In the genomic region with DNA sequence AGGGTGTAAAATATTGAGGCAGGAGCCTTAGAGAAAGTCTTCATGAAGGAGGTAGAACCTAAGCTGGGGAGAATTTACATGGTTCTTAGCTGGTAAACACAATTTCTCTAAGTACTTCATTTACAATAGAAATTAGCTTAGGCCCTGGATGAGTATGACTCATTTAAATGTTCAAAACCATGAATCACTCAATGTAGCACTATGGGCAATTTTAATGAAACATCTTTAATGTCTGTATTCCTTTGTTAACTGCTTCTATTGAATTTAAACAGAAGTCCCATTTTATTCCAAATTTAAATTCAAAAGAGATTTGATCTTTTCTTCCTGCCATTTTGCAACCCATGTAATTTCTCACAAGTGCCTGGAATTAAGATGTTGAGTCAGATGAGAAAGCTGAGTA, we compare ENCODE assay signal across 25 cellular contexts.
DNase-seq lines count a peak whose midpoint lies in the region; ATAC-seq, FAIRE-seq and TF ChIP-seq lines count a peak whose summit lies in the region.
"Had no signal": no experiment of that assay in that cellular context is flagged by ENCODE, and none has a peak within 500 bp of the region (broad histone marks: within the 10 kb centered on the region; RNA-seq: fewer than 3 reads in every experiment).

No MANE protein-coding gene starts in this region.

- H3K4me1 ChIP-seq in PC-3 (ENCODE audit: insufficient read depth, low read length): peaks cover 23% of the 10 kb centered on the region
- H3K4me1 ChIP-seq: thyroid gland had no signal

- H3K27ac ChIP-seq in PC-3 (ENCODE audit: low read length): no peak overlapping the region
- H3K27ac ChIP-seq: neutrophil, thyroid gland, VCaP had no signal

- no peaks in the 10 kb centered on the region for H3F3A ChIP-seq in PC-3 (ENCODE audit: low read length, unreplicated experiment)

- no peaks in the 10 kb centered on the region for H3K27me3 ChIP-seq in PC-3 (ENCODE audit: low read length)
- H3K27me3 ChIP-seq: neutrophil, thyroid gland had no signal

- ATAC-seq in PC-3: peak; percentile 82
- ATAC-seq: left cardiac atrium had no signal

- no peak overlapping the region for H3K9ac ChIP-seq in PC-3 (ENCODE audit: low read length)

- no peaks in the 10 kb centered on the region for H3K79me2 ChIP-seq in PC-3 (ENCODE audit: low read length)

- no peak for FAIRE-seq in D721Med (lab: Jason Lieb, UNC)
- FAIRE-seq: HTR-8/SVneo had no signal

- H3K4me2 ChIP-seq in PC-3 (ENCODE audit: low read length): no peak overlapping the region

- H4K20me1 ChIP-seq in PC-3 (ENCODE audit: low read length): no peaks in the 10 kb centered on the region

- BruUV-seq in PC-3 (replicated peaks; lab: Mats Ljungman, UMichigan): no TSS peak

- no peak overlapping the region for H3K4me3 ChIP-seq in PC-3 (ENCODE audit: low read length)
- no peak overlapping the region for H3K4me3 ChIP-seq in choroid plexus epithelial cell (ENCODE audit: low read depth, low read length)
- H3K4me3 ChIP-seq: thyroid gland had no signal

- H3K9me3 ChIP-seq in PC-3 (ENCODE audit: low read length): 0 out of 2 replicates have a peak, but pooled peaks cover 6% of the 10 kb centered on the region
- H3K9me3 ChIP-seq: neutrophil, thyroid gland had no signal

- no peaks in the 10 kb centered on the region for H3K36me3 ChIP-seq in PC-3 (ENCODE audit: low read depth, low read length)
- H3K36me3 ChIP-seq: neutrophil, thyroid gland had no signal

- POLR2A ChIA-PET in PC-3 (lab: Charles Lee; ENCODE audit: unreplicated experiment): no interaction called here

- DNase-seq in EL: peak; percentile 38
- DNase-seq in PC-3: peak; percentile 47
- DNase-seq in choroid plexus epithelial cell (ENCODE audit: low read depth): peak; percentile 33
- peak; percentile 81 for DNase-seq in foreskin melanocyte
- no peak for DNase-seq in effector CD8-positive, alpha-beta T cell (lab: John Stamatoyannopoulos, UW)
- DNase-seq in NCI-H146 treated with DMSO at 0.1 percent for 48 hours (lab: John Stamatoyannopoulos, UW; ENCODE audit: unreplicated experiment): no peak
- no peak for DNase-seq in D721Med (ENCODE audit: insufficient read length, low spot score)
- DNase-seq in SIG-M5 (lab: John Stamatoyannopoulos, UW): no peak
- DNase-seq: activated CD4-positive, alpha-beta T cell treated with anti-CD3 and anti-CD28 coated beads, Interleukin-2, amount 10 ng/mL, durations not matched to agents 7 days and 5 days; DMS 273 treated with DMSO at 0.1 percent for 48 hours; HCEC 1CT; Karpas-422; left cardiac atrium; mesenchymal stem cell; NCI-H1048; NCI-H2029 treated with DMSO at 0.1 percent for 48 hours; NCI-H446; OCI-M1; stimulated activated CD4-positive, alpha-beta T cell treated with anti-CD3 and anti-CD28 coated beads, Interleukin-4, amount 100 ng/mL, for 24 hours; stimulated activated naive CD4-positive, alpha-beta T cell treated with Interleukin-2 at 50 U/mL for 16 hours; T-helper 2 cell; thyroid gland had no signal

- H3K9me2 ChIP-seq in PC-3 (replicated peaks; ENCODE audit: low read length): no peaks in the 10 kb centered on the region

- TF ChIP-seq CTCF in PC-3 (conservative IDR thresholded peaks at IDR 0.05; ENCODE audit: low read depth, low read length) (no peak), choroid plexus epithelial cell (conservative IDR thresholded peaks at IDR 0.05; ENCODE audit: low read depth, low read length) (no peak), D721Med (IDR thresholded peaks at IDR 0.05; ENCODE audit: insufficient read depth, missing control alignments) (no peak)

- intact Hi-C loops in PC-3 (cut with micrococcal nuclease): no loop called here

- CTCF ChIA-PET in PC-3 (lab: Charles Lee): no interaction called here

- no peak overlapping the region for H2AFZ ChIP-seq in PC-3 (ENCODE audit: low read length)

Comparison
In these comparisons a context has a peak if more than half of its experiments do, and no peak if none do; other contexts are left out.
1. DNase-seq: peak in EL (single experiment), PC-3 (single experiment), choroid plexus epithelial cell (single experiment) and foreskin melanocyte (single experiment); none in effector CD8-positive, alpha-beta T cell (single experiment), NCI-H146 treated with DMSO at 0.1 percent for 48 hours (single experiment), D721Med (single experiment) and SIG-M5 (single experiment).